Comparison of ENCODE assay signal across 20 cellular contexts in the genomic region with DNA sequence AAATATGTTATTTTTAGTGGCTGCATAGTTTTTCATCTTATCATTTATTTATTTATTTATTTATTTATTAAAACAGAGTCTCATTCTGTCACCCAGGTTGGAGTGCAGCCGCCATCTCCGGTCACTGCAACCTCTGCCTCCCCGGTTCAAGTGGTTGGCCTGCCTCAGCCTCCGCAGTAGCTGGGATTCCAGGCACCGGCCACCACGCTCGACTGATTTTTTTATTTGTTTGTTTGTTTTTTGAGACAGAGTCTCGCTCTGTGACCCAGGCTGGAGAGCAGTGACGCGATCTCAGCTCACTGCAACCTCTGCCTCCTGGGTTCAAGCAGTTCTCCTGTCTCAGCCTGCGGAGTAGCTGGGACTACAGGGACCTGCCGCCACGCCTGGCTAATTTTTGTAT.
DNase-seq lines count a peak whose midpoint lies in the region; ATAC-seq, FAIRE-seq and TF ChIP-seq lines count a peak whose summit lies in the region.
"Had no signal": no experiment of that assay in that cellular context is flagged by ENCODE, and none has a peak within 500 bp of the region (broad histone marks: within the 10 kb centered on the region; RNA-seq: fewer than 3 reads in every experiment).

No MANE protein-coding gene starts in this region.

- in situ Hi-C loops in GM23248 (cut with MboI): no loop called here

- H3K36me3 Mint-ChIP-seq in nephron progenitor cell (ENCODE audit: low read depth): no peaks in the 10 kb centered on the region
- H3K36me3 Mint-ChIP-seq: CD8-positive, alpha-beta memory T cell had no signal

- H4K20me1 ChIP-seq in BLaER1 (no peaks in the 10 kb centered on the region), GM23248 (ENCODE audit: insufficient read depth) (no peaks in the 10 kb centered on the region), OCI-LY7 (ENCODE audit: insufficient read depth, low read length) (no peaks in the 10 kb centered on the region)

- H3K9me2 ChIP-seq in GM23248 (ENCODE audit: insufficient read depth) (no peaks in the 10 kb centered on the region), OCI-LY7 (ENCODE audit: insufficient read depth, low read length) (no peaks in the 10 kb centered on the region)

- H3K9ac ChIP-seq in BLaER1 (no peak overlapping the region), GM23248 (no peak overlapping the region)

- CTCF ChIA-PET in OCI-LY7 (lab: Charles Lee; ENCODE audit: unreplicated experiment): no interaction called here

- H3K4me2 ChIP-seq in BLaER1 (peak overlapping the region; percentile 16; the same call in 1 of the 2 replicates), GM23248 (ENCODE audit: unreplicated experiment) (peak overlapping the region; percentile 21), OCI-LY7 (ENCODE audit: low read length) (no peak overlapping the region)

- H3K27ac ChIP-seq in BLaER1 (no peak overlapping the region), GM23248 (peak overlapping the region; percentile 28), tibial artery (peak overlapping the region; percentile 31 to 33), OCI-LY7 (ENCODE audit: low read depth, low read length, poor library complexity, severe bottlenecking) (no peak overlapping the region)
- H3K27ac ChIP-seq: C4-2B, SK-N-MC had no signal

- H3K4me3 ChIP-seq in BLaER1 (no peak overlapping the region), GM23248 (no peak overlapping the region), tibial artery (no peak overlapping the region), OCI-LY7 (ENCODE audit: low read depth, low read length, poor library complexity, severe bottlenecking) (no peak overlapping the region)
- H3K4me3 ChIP-seq: SK-N-MC had no signal

- H3K79me2 ChIP-seq in GM23248 (ENCODE audit: insufficient read depth) (no peaks in the 10 kb centered on the region), OCI-LY7 (ENCODE audit: insufficient read depth, low read depth, low read length) (no peaks in the 10 kb centered on the region)

- no peak overlapping the region for H3K4me3 Mint-ChIP-seq in nephron progenitor cell
- H3K4me3 Mint-ChIP-seq: CD8-positive, alpha-beta memory T cell; IgD-negative memory B cell had no signal

- no peak for FAIRE-seq in frontal cortex (lab: Jason Lieb, UNC)
- FAIRE-seq: H54 had no signal

- H2AFZ ChIP-seq in GM23248: no peak overlapping the region
- no peak overlapping the region for H2AFZ ChIP-seq in OCI-LY7 (ENCODE audit: low read length)

- ATAC-seq in HG02610 (IDR thresholded peaks at IDR 0.05; ENCODE audit: unreplicated experiment): no peak
- ATAC-seq: PC-3 had no signal

- POLR2A ChIA-PET in OCI-LY7 (lab: Charles Lee): no interaction called here

- intact Hi-C loops in tibial artery (cut with DNase I; ENCODE audit: low total_unique reads) (no loop called here), OCI-LY7 (cut with micrococcal nuclease; ENCODE audit: unreplicated experiment) (no loop called here)

- peak overlapping the region; percentile 85 for H3K27ac Mint-ChIP-seq in nephron progenitor cell
- H3K27ac Mint-ChIP-seq: CD8-positive, alpha-beta memory T cell; IgD-negative memory B cell had no signal

- 84 to 88% methylated on average over 13 of the region's 13 CpGs for WGBS in GM23248 (ENCODE audit: low coverage in 1 of 2, low lambda C conversion rate in 2 of 2, missing lambda C conversion rate in 2 of 2), 2 experiments

- H3K9me3 ChIP-seq in BLaER1: no peaks in the 10 kb centered on the region
- no peaks in the 10 kb centered on the region for H3K9me3 ChIP-seq in GM23248 (ENCODE audit: low read depth)
- H3K9me3 ChIP-seq in tibial artery: no peaks in the 10 kb centered on the region
- no peaks in the 10 kb centered on the region for H3K9me3 ChIP-seq in OCI-LY7 (ENCODE audit: low read length)

- DNase-seq in GM23248 (no peak), nephron progenitor cell (peak; percentile 27), tibial artery (no peak), frontal cortex (ENCODE audit: low spot score in 2 of 2) (no peak), OCI-LY7 (ENCODE audit: low spot score) (no peak)
- DNase-seq: Calu3; CD8-positive, alpha-beta memory T cell; NCI-H1105 treated with DMSO at 0.1 percent for 48 hours; NCI-H2081; NCI-H2171 treated with DMSO at 0.1 percent for 48 hours; NCI-H446 treated with DMSO at 0.1 percent for 48 hours; NCI-H526 treated with DMSO at 0.1 percent for 48 hours; PC-3; SHP77 treated with DMSO at 0.1 percent for 48 hours had no signal

- peaks cover 4% of the 10 kb centered on the region for H3K4me1 Mint-ChIP-seq in nephron progenitor cell
- H3K4me1 Mint-ChIP-seq: CD8-positive, alpha-beta memory T cell; IgD-negative memory B cell had no signal

- H3K27me3 ChIP-seq in BLaER1 (no peaks in the 10 kb centered on the region), GM23248 (replicated peaks; ENCODE audit: insufficient read depth) (no peaks in the 10 kb centered on the region), tibial artery (no peaks in the 10 kb centered on the region)

- no peaks in the 10 kb centered on the region for H3F3A ChIP-seq in GM23248 (ENCODE audit: insufficient read depth)

- no peaks in the 10 kb centered on the region for H3K9me3 Mint-ChIP-seq in nephron progenitor cell
- H3K9me3 Mint-ChIP-seq: IgD-negative memory B cell had no signal

- H3K36me3 ChIP-seq in BLaER1 (no peaks in the 10 kb centered on the region), GM23248 (ENCODE audit: low read depth) (no peaks in the 10 kb centered on the region), tibial artery (no peaks in the 10 kb centered on the region), OCI-LY7 (ENCODE audit: insufficient read depth, low read length) (no peaks in the 10 kb centered on the region)

- H3K27me3 Mint-ChIP-seq in nephron progenitor cell (ENCODE audit: low read depth, poor library complexity): peaks cover 14% of the 10 kb centered on the region
- H3K27me3 Mint-ChIP-seq: CD8-positive, alpha-beta memory T cell; IgD-negative memory B cell had no signal

- no TSS peak for BruUV-seq in OCI-LY7 (replicated peaks; lab: Mats Ljungman, UMichigan)

- H3K4me1 ChIP-seq in BLaER1 (peaks cover 18% of the 10 kb centered on the region; the same call in 1 of the 2 replicates), GM23248 (ENCODE audit: insufficient read depth) (peaks cover 18% of the 10 kb centered on the region), tibial artery (peaks cover 0 to 20% (median 0%) of the 10 kb centered on the region in 4 donors), OCI-LY7 (ENCODE audit: insufficient read depth, low read length, poor library complexity, severe bottlenecking) (no peaks in the 10 kb centered on the region)

- TF ChIP-seq CTCF in nephron progenitor cell (IDR thresholded peaks at IDR 0.05) (no peak), tibial artery (IDR thresholded peaks at IDR 0.05) (no peak), OCI-LY7 (conservative IDR thresholded peaks at IDR 0.05; ENCODE audit: low read length) (no peak)

Comparison
In these comparisons a context has a peak if more than half of its experiments do, and no peak if none do; other contexts are left out.
1. H3K27ac ChIP-seq: peak in GM23248 (single experiment) and tibial artery (2 of 2); none in BLaER1 (single experiment) and OCI-LY7 (single experiment).